ENCODE assay signal across 12 cellular contexts in the genomic region with DNA sequence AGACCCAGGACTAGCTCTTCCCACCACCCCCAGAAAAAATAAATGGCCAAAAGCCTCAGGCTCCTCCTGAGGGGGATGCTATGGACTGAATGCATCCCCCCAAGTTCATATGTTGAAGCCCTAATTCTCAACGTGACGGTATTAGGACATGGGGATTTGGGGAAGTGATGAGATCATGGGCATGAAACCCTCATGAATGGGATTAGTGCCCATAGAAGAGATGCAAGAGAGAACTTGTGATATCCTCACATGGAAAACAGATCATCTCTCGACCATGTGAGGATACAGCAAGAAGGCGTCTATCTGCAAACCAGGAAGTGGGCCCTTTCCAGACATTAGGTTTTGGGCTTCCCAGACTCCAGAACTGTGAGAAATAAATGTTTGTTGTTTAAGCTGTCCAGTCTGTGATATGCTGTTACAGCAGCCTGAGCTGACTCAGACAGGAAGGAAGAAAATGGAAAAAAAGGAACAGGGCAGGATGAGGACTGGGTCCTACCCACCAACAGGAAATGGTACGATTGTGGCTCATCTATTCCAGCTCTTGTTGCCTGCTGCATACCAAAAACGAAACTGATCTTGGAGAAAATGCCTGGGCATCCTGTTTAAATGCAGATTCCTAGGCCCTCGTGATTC.
DNase-seq lines count a peak whose midpoint lies in the region; ATAC-seq, FAIRE-seq and TF ChIP-seq lines count a peak whose summit lies in the region.
"Had no signal": no experiment of that assay in that cellular context is flagged by ENCODE, and none has a peak within 500 bp of the region (broad histone marks: within the 10 kb centered on the region; RNA-seq: fewer than 3 reads in every experiment).

No MANE protein-coding gene starts in this region.

- in situ Hi-C loops in brain microvascular endothelial cell (cut with HindIII; ENCODE audit: low pct_ligation_motif_present, low sequenced_read_pairs), result no loop called here
- in situ Hi-C loops in GM13977 (cut with MboI; ENCODE audit: low pct_unique_long_range_greater_than_20kb, low sequenced_read_pairs, unreplicated experiment), result no loop called here

- H3K4me3 Mint-ChIP-seq in activated T-cell treated with anti-CD3 and anti-CD28 coated beads, Interleukin-2, amount 50 U/mL, for 24 hours, result no peak overlapping the region
- H3K4me3 Mint-ChIP-seq in stimulated activated effector memory CD8-positive, alpha-beta T cell treated with anti-CD3 and anti-CD28 coated beads, Interleukin-12 subunit alpha, Interleukin-12 subunit beta, amount 100 ng/mL, for 72 hours, result no peak overlapping the region
- H3K4me3 Mint-ChIP-seq: neural crest cell, WTC11 had no signal

- H3K27ac ChIP-seq in brain microvascular endothelial cell, result no peak overlapping the region

- peak; percentile 51 for ATAC-seq in stimulated activated effector memory CD8-positive, alpha-beta T cell treated with anti-CD3 and anti-CD28 coated beads, Interleukin-12 subunit alpha, Interleukin-12 subunit beta, amount 100 ng/mL, for 72 hours
- ATAC-seq in HG03135 (IDR thresholded peaks at IDR 0.05; ENCODE audit: unreplicated experiment) (no peak), GM18909 (IDR thresholded peaks at IDR 0.05; ENCODE audit: poor library complexity, unreplicated experiment) (no peak)
- ATAC-seq: WTC11 had no signal

- H3K36me3 Mint-ChIP-seq in activated T-cell treated with anti-CD3 and anti-CD28 coated beads, Interleukin-2, amount 50 U/mL, for 24 hours (ENCODE audit: low read depth), result no peaks in the 10 kb centered on the region
- H3K36me3 Mint-ChIP-seq in stimulated activated effector memory CD8-positive, alpha-beta T cell treated with anti-CD3 and anti-CD28 coated beads, Interleukin-12 subunit alpha, Interleukin-12 subunit beta, amount 100 ng/mL, for 72 hours, result no peaks in the 10 kb centered on the region

- DNase-seq in activated T-cell treated with anti-CD3 and anti-CD28 coated beads, Interleukin-2, amount 50 U/mL, for 24 hours, result no peak
- DNase-seq in activated T-cell treated with anti-CD3 and anti-CD28 coated beads, Interleukin-2, amount 50 U/mL, for 1 hour, result no peak
- DNase-seq in RCC 7860 (ENCODE audit: low spot score) (peak; percentile 67), brain microvascular endothelial cell (peak; percentile 43), GM13977 (ENCODE audit: low spot score) (no peak)
- DNase-seq in stimulated activated effector memory CD8-positive, alpha-beta T cell treated with anti-CD3 and anti-CD28 coated beads, Interleukin-12 subunit alpha, Interleukin-12 subunit beta, amount 100 ng/mL, for 72 hours (ENCODE audit: low spot score in 2 of 2), result no peak
- DNase-seq: central memory CD4-positive, alpha-beta T cell; NCI-H2029 had no signal

- H3K27me3 Mint-ChIP-seq in activated T-cell treated with anti-CD3 and anti-CD28 coated beads, Interleukin-2, amount 50 U/mL, for 24 hours, result peaks cover 2% of the 10 kb centered on the region

- peak overlapping the region; percentile 39 for H3K27ac Mint-ChIP-seq in activated T-cell treated with anti-CD3 and anti-CD28 coated beads, Interleukin-2, amount 50 U/mL, for 24 hours
- no peak overlapping the region for H3K27ac Mint-ChIP-seq in stimulated activated effector memory CD8-positive, alpha-beta T cell treated with anti-CD3 and anti-CD28 coated beads, Interleukin-12 subunit alpha, Interleukin-12 subunit beta, amount 100 ng/mL, for 72 hours
- H3K27ac Mint-ChIP-seq: WTC11 had no signal

- H3K36me3 ChIP-seq in brain microvascular endothelial cell (replicated peaks), result no peaks in the 10 kb centered on the region

- FAIRE-seq in RCC 7860 (lab: Jason Lieb, UNC), result no peak

- peaks cover 18% of the 10 kb centered on the region for H3K9me3 Mint-ChIP-seq in activated T-cell treated with anti-CD3 and anti-CD28 coated beads, Interleukin-2, amount 50 U/mL, for 24 hours
- H3K9me3 Mint-ChIP-seq in stimulated activated effector memory CD8-positive, alpha-beta T cell treated with anti-CD3 and anti-CD28 coated beads, Interleukin-12 subunit alpha, Interleukin-12 subunit beta, amount 100 ng/mL, for 72 hours, result peaks cover 7% of the 10 kb centered on the region

- TF ChIP-seq CTCF in brain microvascular endothelial cell (IDR thresholded peaks at IDR 0.05; ENCODE audit: low read depth, low read length, missing control alignments) (no peak), GM13977 (IDR thresholded peaks at IDR 0.05; ENCODE audit: extremely low read depth, insufficient read depth, missing control alignments) (no peak)

- H3K27me3 ChIP-seq in brain microvascular endothelial cell (replicated peaks), result no peaks in the 10 kb centered on the region

- H3K4me1 Mint-ChIP-seq in activated T-cell treated with anti-CD3 and anti-CD28 coated beads, Interleukin-2, amount 50 U/mL, for 24 hours (ENCODE audit: low read depth), result peaks cover 17% of the 10 kb centered on the region
- H3K4me1 Mint-ChIP-seq in stimulated activated effector memory CD8-positive, alpha-beta T cell treated with anti-CD3 and anti-CD28 coated beads, Interleukin-12 subunit alpha, Interleukin-12 subunit beta, amount 100 ng/mL, for 72 hours, result peaks cover 16% of the 10 kb centered on the region
- H3K4me1 Mint-ChIP-seq: neural crest cell had no signal

- H3K4me3 ChIP-seq in brain microvascular endothelial cell (ENCODE audit: low read depth, low read length), result no peak overlapping the region

Comparison
In these comparisons a context has a peak if more than half of its experiments do, and no peak if none do; other contexts are left out.
1. DNase-seq: peak in RCC 7860 (single experiment) and brain microvascular endothelial cell (single experiment); none in activated T-cell treated with anti-CD3 and anti-CD28 coated beads, Interleukin-2, amount 50 U/mL, for 24 hours (single experiment), activated T-cell treated with anti-CD3 and anti-CD28 coated beads, Interleukin-2, amount 50 U/mL, for 1 hour (single experiment), stimulated activated effector memory CD8-positive, alpha-beta T cell treated with anti-CD3 and anti-CD28 coated beads, Interleukin-12 subunit alpha, Interleukin-12 subunit beta, amount 100 ng/mL, for 72 hours (0 of 2) and GM13977 (single experiment).